In the genomic region with DNA sequence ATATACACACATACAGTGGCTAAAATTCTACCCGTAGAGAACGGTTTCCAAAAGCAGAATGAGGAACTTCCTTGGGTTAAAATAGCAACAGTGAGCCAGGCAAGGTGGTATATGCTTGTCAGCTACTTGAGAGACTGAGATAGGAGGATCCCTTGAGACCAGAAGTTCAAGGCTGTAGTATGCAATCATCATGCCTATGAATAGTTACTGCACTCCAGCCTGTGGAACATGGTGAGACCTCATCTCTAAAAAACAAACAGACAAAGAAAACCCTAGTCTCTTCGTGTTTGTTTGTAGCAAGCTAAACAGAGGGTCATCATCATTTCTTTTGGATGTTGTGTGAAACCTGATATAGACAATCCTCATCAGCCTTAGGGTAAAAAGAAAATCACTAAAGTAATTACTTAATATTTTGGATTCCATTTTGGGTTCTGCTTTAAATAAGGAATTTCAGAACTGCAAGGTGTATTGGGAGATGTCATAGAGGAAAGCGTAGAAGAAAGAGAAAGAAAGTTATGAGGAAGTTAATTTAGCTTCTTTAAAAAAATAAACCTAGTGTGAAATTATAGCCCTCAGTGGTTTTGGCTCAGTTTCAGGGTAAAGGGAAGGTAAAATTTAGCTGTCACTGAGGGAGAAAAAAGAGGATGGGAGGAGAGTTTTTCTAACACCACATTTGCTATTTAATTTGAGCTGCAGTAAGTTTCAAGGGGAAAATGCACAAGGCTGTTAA, we compare ENCODE assay signal across 10 cellular contexts. TPM values are rescaled to one million over a fixed set of nuclear protein-coding genes. Genes with fewer than 3 reads are reported as not detected.
DNase-seq lines count a peak whose midpoint lies in the region; ATAC-seq and TF ChIP-seq lines count a peak whose summit lies in the region.
"Had no signal": no experiment of that assay in that cellular context is flagged by ENCODE, and none has a peak within 500 bp of the region (broad histone marks: within the 10 kb centered on the region; RNA-seq: fewer than 3 reads in every experiment).

No MANE protein-coding gene starts in this region.

- H3K4me3 Mint-ChIP-seq in CD8-positive, alpha-beta T cell = peak overlapping the region; percentile 9
- no peak overlapping the region for H3K4me3 Mint-ChIP-seq in activated CD4-positive, alpha-beta T cell treated with anti-CD3 and anti-CD28 coated beads, Interleukin-2, amount 10 ng/mL, durations not matched to agents 7 days and 5 days
- H3K4me3 Mint-ChIP-seq: activated naive CD8-positive, alpha-beta T cell had no signal

- H3K27ac Mint-ChIP-seq in CD8-positive, alpha-beta T cell = peak overlapping the region; percentile 4
- H3K27ac Mint-ChIP-seq in activated CD4-positive, alpha-beta T cell treated with anti-CD3 and anti-CD28 coated beads, Interleukin-2, amount 10 ng/mL, durations not matched to agents 7 days and 5 days = no peak overlapping the region
- H3K27ac Mint-ChIP-seq: activated naive CD8-positive, alpha-beta T cell had no signal

- intact Hi-C loops in CD8-positive, alpha-beta T cell (cut with DNase I, micrococcal nuclease) = no loop called here

- peaks cover 11% of the 10 kb centered on the region for H3K9me3 Mint-ChIP-seq in CD8-positive, alpha-beta T cell
- H3K9me3 Mint-ChIP-seq in activated CD4-positive, alpha-beta T cell treated with anti-CD3 and anti-CD28 coated beads, Interleukin-2, amount 10 ng/mL, durations not matched to agents 7 days and 5 days = peaks cover 4% of the 10 kb centered on the region

- no peaks in the 10 kb centered on the region for H3K27me3 Mint-ChIP-seq in CD8-positive, alpha-beta T cell (ENCODE audit: low read depth)
- peaks cover 24% of the 10 kb centered on the region for H3K27me3 Mint-ChIP-seq in activated CD4-positive, alpha-beta T cell treated with anti-CD3 and anti-CD28 coated beads, Interleukin-2, amount 10 ng/mL, durations not matched to agents 7 days and 5 days

- H3K9me3 ChIP-seq in CD8-positive, alpha-beta T cell (ENCODE audit: low read length) = no peaks in the 10 kb centered on the region

- peak; percentile 34 for ATAC-seq in CD8-positive, alpha-beta T cell
- ATAC-seq in GM19438 (IDR thresholded peaks at IDR 0.05; ENCODE audit: low read depth, unreplicated experiment) (peak; percentile 91), HG03103 (IDR thresholded peaks at IDR 0.05; ENCODE audit: low read depth, unreplicated experiment) (peak; percentile 93), SK-N-SH treated with all-trans-retinoic acid at 6 μM for 48 hours (no peak)

- CTCF ChIA-PET in CD8-positive, alpha-beta T cell (lab: Charles Lee) = interaction anchor here (1.5 kb wide), 1 partner anchor 30 kb away, joined by 4 read pairs; no protein-coding TSS in a partner anchor
- CTCF ChIA-PET in activated CD4-positive, alpha-beta T cell treated with anti-CD3 and anti-CD28 coated beads, Interleukin-2, amount 10 ng/mL, durations not matched to agents 7 days and 5 days (lab: Charles Lee) = interaction anchor here (0.5 to 0.9 kb wide), 2 partner anchors 30 to 238 kb away, joined by 3 to 4 read pairs; no protein-coding TSS in a partner anchor

- H3K36me3 Mint-ChIP-seq in CD8-positive, alpha-beta T cell = no peaks in the 10 kb centered on the region
- H3K36me3 Mint-ChIP-seq in activated CD4-positive, alpha-beta T cell treated with anti-CD3 and anti-CD28 coated beads, Interleukin-2, amount 10 ng/mL, durations not matched to agents 7 days and 5 days (ENCODE audit: low read depth) = no peaks in the 10 kb centered on the region

- POLR2A ChIA-PET in CD8-positive, alpha-beta T cell (lab: Charles Lee) = interaction anchor here (1.0 to 1.3 kb wide), 4 partner anchors 13 to 47 kb away, joined by 3 to 4 read pairs (median 4); a partner anchor contains a TSS
- POLR2A ChIA-PET in activated CD4-positive, alpha-beta T cell treated with anti-CD3 and anti-CD28 coated beads, Interleukin-2, amount 10 ng/mL, durations not matched to agents 7 days and 5 days (lab: Charles Lee) = no interaction called here

- peaks cover 31% of the 10 kb centered on the region for H3K4me1 Mint-ChIP-seq in CD8-positive, alpha-beta T cell (ENCODE audit: low read depth)
- peaks cover 3% of the 10 kb centered on the region for H3K4me1 Mint-ChIP-seq in activated CD4-positive, alpha-beta T cell treated with anti-CD3 and anti-CD28 coated beads, Interleukin-2, amount 10 ng/mL, durations not matched to agents 7 days and 5 days

- H3K27ac ChIP-seq in CD8-positive, alpha-beta T cell (ENCODE audit: low read depth, low read length) = no peak overlapping the region

- DNase-seq in CD8-positive, alpha-beta T cell = no peak
- peak; percentile 87 for DNase-seq in OCI-M1 (lab: John Stamatoyannopoulos, UW)
- no peak for DNase-seq in activated naive CD4-positive, alpha-beta T cell treated with anti-CD3 and anti-CD28 coated beads, Interleukin-2, amount 50 U/mL, for 16 hours
- no peak for DNase-seq in activated CD4-positive, alpha-beta T cell treated with anti-CD3 and anti-CD28 coated beads, Interleukin-2, amount 10 ng/mL, durations not matched to agents 7 days and 5 days
- no peak for DNase-seq in midbrain (lab: John Stamatoyannopoulos, UW)

- no peaks in the 10 kb centered on the region for H3K36me3 ChIP-seq in CD8-positive, alpha-beta T cell (ENCODE audit: insufficient read depth, low read length)

- H3K4me3 ChIP-seq in CD8-positive, alpha-beta T cell (ENCODE audit: low read depth, low read length) = no peak overlapping the region

- no peaks in the 10 kb centered on the region for H3K27me3 ChIP-seq in CD8-positive, alpha-beta T cell (ENCODE audit: insufficient read depth, low read length)

- peaks cover 14% of the 10 kb centered on the region for H3K4me1 ChIP-seq in CD8-positive, alpha-beta T cell (ENCODE audit: insufficient read depth, low read length)

- no peak for TF ChIP-seq CTCF in CD8-positive, alpha-beta T cell (IDR thresholded peaks at IDR 0.05)

TF ChIP-seq in SK-N-SH treated with all-trans-retinoic acid at 6 μM for 48 hours, 23 proteins besides CTCF, POLR2A, EP300 and RAD21:
- TF ChIP-seq OSR1 (CRISPR knock-in tag; IDR thresholded peaks at IDR 0.05) (no peak), BACH2 (CRISPR knock-in tag; IDR thresholded peaks at IDR 0.05; ENCODE audit: borderline replicate concordance) (no peak), ZNF70 (CRISPR knock-in tag; IDR thresholded peaks at IDR 0.05) (no peak), ESRRG (CRISPR knock-in tag; IDR thresholded peaks at IDR 0.05) (no peak), TCF4 (CRISPR knock-in tag; IDR thresholded peaks at IDR 0.05; ENCODE audit: borderline replicate concordance) (no peak), RARB (CRISPR knock-in tag; IDR thresholded peaks at IDR 0.05) (no peak), ZNF8 (CRISPR knock-in tag; IDR thresholded peaks at IDR 0.05) (no peak)

RNA-seq across cellular contexts. Expression of a gene that starts 46.5 kb away (rescaled TPM):
- 10 to 100 TPM; 10.3 to 11.6 TPM for total RNA-seq in CD8-positive, alpha-beta T cell
- under 1 TPM; 0.40 to 0.60 TPM for total RNA-seq in activated CD4-positive, alpha-beta T cell treated with anti-CD3 and anti-CD28 coated beads, Interleukin-2, amount 10 ng/mL, durations not matched to agents 7 days and 5 days
- total RNA-seq: HT1080 had no signal

RNA-seq across cellular contexts. Expression of a gene that starts 55.5 kb away (rescaled TPM):
- total RNA-seq in CD8-positive, alpha-beta T cell = under 1 TPM; 0.22 to 0.30 TPM
- 1 to 10 TPM; 2.8 to 3.7 TPM for total RNA-seq in activated CD4-positive, alpha-beta T cell treated with anti-CD3 and anti-CD28 coated beads, Interleukin-2, amount 10 ng/mL, durations not matched to agents 7 days and 5 days

RNA-seq across cellular contexts. Expression of a gene that starts 55.8 kb away (rescaled TPM):
- 1 to 10 TPM; 4.1 to 4.2 TPM for total RNA-seq in CD8-positive, alpha-beta T cell
- total RNA-seq in activated CD4-positive, alpha-beta T cell treated with anti-CD3 and anti-CD28 coated beads, Interleukin-2, amount 10 ng/mL, durations not matched to agents 7 days and 5 days = 1 to 10 TPM; 2.7 to 3.7 TPM

Comparison
In these comparisons a context has a peak if more than half of its experiments do, and no peak if none do; other contexts are left out.
1. RNA of a gene that starts 46.5 kb away (total RNA-seq): 10.3 to 11.6 TPM in CD8-positive, alpha-beta T cell; 0.40 to 0.60 TPM in activated CD4-positive, alpha-beta T cell treated with anti-CD3 and anti-CD28 coated beads, Interleukin-2, amount 10 ng/mL, durations not matched to agents 7 days and 5 days; every median in the first group is over 4 times any median in the second.